Comparison of ENCODE assay signal across 8 cellular contexts in the genomic region with DNA sequence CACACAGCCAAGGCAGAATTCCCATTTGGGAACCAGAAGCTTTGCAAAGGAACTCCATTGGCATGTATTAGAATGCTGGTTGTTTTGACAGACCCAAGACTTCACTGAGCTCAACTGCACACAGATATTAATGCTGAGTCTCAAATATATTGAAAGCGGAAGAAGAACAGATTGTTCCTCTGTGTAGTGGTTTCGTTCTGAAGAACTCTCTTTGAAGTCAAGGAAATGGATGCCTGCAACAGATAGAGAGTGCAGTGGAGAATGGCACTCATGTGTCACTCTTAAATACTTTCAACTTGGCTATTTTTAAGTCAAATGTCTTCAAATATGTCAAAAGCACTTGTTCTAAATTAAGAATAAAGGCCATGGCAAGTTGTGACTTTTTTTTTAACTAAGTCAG.
A peak's percentile ranks its signal among the peaks of the same experiment; 100 is the strongest.
DNase-seq lines count a peak whose midpoint lies in the region; ATAC-seq and TF ChIP-seq lines count a peak whose summit lies in the region.

No MANE protein-coding gene starts in this region.

- TF ChIP-seq CTCF in GM12864 (IDR thresholded peaks at IDR 0.05; ENCODE audit: low read depth, low read length, missing control alignments): no peak

- ATAC-seq in GM19463 (IDR thresholded peaks at IDR 0.05; ENCODE audit: unreplicated experiment): peak; percentile 94
- peak; percentile 95 for ATAC-seq in HG03175 (IDR thresholded peaks at IDR 0.05; ENCODE audit: unreplicated experiment)
- ATAC-seq in activated naive CD8-positive, alpha-beta T cell treated with anti-CD3 and anti-CD28 coated beads, Interleukin-2, amount 10 ng/mL, durations not matched to agents 7 days and 5 days (ENCODE audit: low read depth): peak; percentile 100

- peaks cover 30% of the 10 kb centered on the region for H3K9me3 Mint-ChIP-seq in activated naive CD8-positive, alpha-beta T cell treated with anti-CD3 and anti-CD28 coated beads, Interleukin-2, amount 10 ng/mL, durations not matched to agents 7 days and 5 days

- H3K27ac Mint-ChIP-seq in activated naive CD8-positive, alpha-beta T cell treated with anti-CD3 and anti-CD28 coated beads, Interleukin-2, amount 10 ng/mL, durations not matched to agents 7 days and 5 days: peak overlapping the region; percentile 83

- H3K27me3 Mint-ChIP-seq in activated naive CD8-positive, alpha-beta T cell treated with anti-CD3 and anti-CD28 coated beads, Interleukin-2, amount 10 ng/mL, durations not matched to agents 7 days and 5 days: no peaks in the 10 kb centered on the region

- POLR2A ChIA-PET in activated naive CD8-positive, alpha-beta T cell treated with anti-CD3 and anti-CD28 coated beads, Interleukin-2, amount 10 ng/mL, durations not matched to agents 7 days and 5 days (lab: Charles Lee): no interaction called here

- H3K36me3 Mint-ChIP-seq in activated naive CD8-positive, alpha-beta T cell treated with anti-CD3 and anti-CD28 coated beads, Interleukin-2, amount 10 ng/mL, durations not matched to agents 7 days and 5 days: peaks cover 34% of the 10 kb centered on the region

- H3K4me1 Mint-ChIP-seq in activated naive CD8-positive, alpha-beta T cell treated with anti-CD3 and anti-CD28 coated beads, Interleukin-2, amount 10 ng/mL, durations not matched to agents 7 days and 5 days: peaks cover 15% of the 10 kb centered on the region

- peak overlapping the region; percentile 61 for H3K4me3 Mint-ChIP-seq in activated naive CD8-positive, alpha-beta T cell treated with anti-CD3 and anti-CD28 coated beads, Interleukin-2, amount 10 ng/mL, durations not matched to agents 7 days and 5 days

- DNase-seq in GM12864 (ENCODE audit: low read depth) (peak; percentile 19), DMS114 treated with DMSO at 0.1 percent for 48 hours (lab: John Stamatoyannopoulos, UW; ENCODE audit: unreplicated experiment) (no peak), LoVo (ENCODE audit: low spot score) (no peak), COLO829 (ENCODE audit: low spot score) (no peak), Kasumi-1 (lab: John Stamatoyannopoulos, UW) (no peak)
- DNase-seq in activated naive CD8-positive, alpha-beta T cell treated with anti-CD3 and anti-CD28 coated beads, Interleukin-2, amount 10 ng/mL, durations not matched to agents 7 days and 5 days: no peak

- no peak overlapping the region for H3K4me3 ChIP-seq in GM12864 (ENCODE audit: low read depth, low read length)
